In the genomic region with DNA sequence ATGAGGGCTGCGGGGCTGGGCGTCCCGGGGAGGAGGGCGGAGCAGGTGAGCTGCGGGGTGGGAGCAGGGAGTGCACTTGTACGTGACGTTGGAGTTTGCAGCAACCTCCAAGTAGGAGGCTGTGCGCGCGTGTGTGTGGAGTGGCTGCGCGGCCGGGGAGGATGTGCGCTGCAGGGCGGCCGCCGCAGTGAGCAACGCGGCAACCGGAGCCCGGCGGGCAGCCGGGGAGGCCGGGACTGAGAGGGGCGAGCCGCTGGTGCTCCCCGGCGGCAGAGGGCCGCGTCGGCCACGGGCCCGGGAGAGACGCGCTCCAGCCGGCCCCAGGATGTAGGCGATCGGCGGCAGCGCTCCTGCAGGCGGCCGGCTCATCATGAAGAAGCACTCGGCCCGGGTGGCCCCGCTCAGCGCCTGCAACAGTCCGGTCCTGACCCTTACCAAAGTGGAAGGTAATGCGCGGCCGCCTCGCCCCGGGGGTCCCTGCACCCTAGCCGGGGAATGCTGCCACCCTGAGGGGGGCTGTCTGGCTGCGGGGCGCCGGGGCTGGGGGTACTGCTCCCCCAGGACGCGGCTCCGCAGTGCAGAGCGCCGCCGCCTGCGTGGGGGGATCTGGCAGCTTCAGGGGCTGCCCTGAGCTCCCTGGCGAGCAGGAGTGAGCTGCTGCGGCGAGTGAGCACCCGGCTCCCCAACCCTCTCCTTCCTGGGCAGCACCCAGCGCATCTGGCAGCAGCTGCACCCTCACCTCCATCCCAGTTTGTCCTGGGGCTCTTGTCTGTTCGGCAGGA, we compare ENCODE assay signal across 8 cellular contexts.
DNase-seq lines count a peak whose midpoint lies in the region; ATAC-seq and TF ChIP-seq lines count a peak whose summit lies in the region.

No MANE protein-coding gene starts in this region.

- no peak for TF ChIP-seq CTCF in MM.1S (IDR thresholded peaks at IDR 0.05; ENCODE audit: low read length)

- H3K9me3 ChIP-seq in BLaER1 (peaks cover 13% of the 10 kb centered on the region; the same call in 1 of the 2 replicates), MM.1S (replicated peaks; ENCODE audit: insufficient read depth, low read length) (no peaks in the 10 kb centered on the region)

- H3K9me2 ChIP-seq in MM.1S (replicated peaks; ENCODE audit: insufficient read depth, low read length) = no peaks in the 10 kb centered on the region

- H3K27ac ChIP-seq in BLaER1 = no peak overlapping the region
- H3K27ac ChIP-seq in MM.1S (ENCODE audit: low read length) = no peak overlapping the region

- 0 out of 2 replicates have a peak overlapping the region, but pooled peaks have one; percentile 11 for H2AFZ ChIP-seq in MM.1S (ENCODE audit: low read length)

- no peaks in the 10 kb centered on the region for H3K79me2 ChIP-seq in MM.1S (ENCODE audit: low read length)

- H3K4me1 ChIP-seq in BLaER1 (peaks cover 35% of the 10 kb centered on the region), MM.1S (ENCODE audit: low read length) (no peaks in the 10 kb centered on the region)

- DNase-seq in MM.1S (no peak), left ventricle myocardium superior (peak; percentile 43), retina (peak; percentile 73), MV-4-11 (lab: John Stamatoyannopoulos, UW) (no peak)
- DNase-seq in activated naive CD4-positive, alpha-beta T cell treated with Interleukin-2 at 50 U/mL for 16 hours = peak; percentile 46

- H3F3A ChIP-seq in MM.1S (ENCODE audit: insufficient read depth, low read length) = no peaks in the 10 kb centered on the region

- H3K27me3 ChIP-seq in BLaER1 (peaks cover 46% of the 10 kb centered on the region), MM.1S (replicated peaks; ENCODE audit: insufficient read depth, low read length) (peaks cover 12% of the 10 kb centered on the region; the same call in 1 of the 2 replicates)

- H3K36me3 ChIP-seq in BLaER1 (no peaks in the 10 kb centered on the region), MM.1S (replicated peaks; ENCODE audit: insufficient read depth, low read length) (no peaks in the 10 kb centered on the region)

- H3K4me2 ChIP-seq in BLaER1 = peak overlapping the region; percentile 95
- H3K4me2 ChIP-seq in MM.1S (ENCODE audit: low read depth, low read length) = peak overlapping the region; percentile 42

- H4K20me1 ChIP-seq in BLaER1 (peaks cover 9% of the 10 kb centered on the region), MM.1S (ENCODE audit: insufficient read depth, low read length) (no peaks in the 10 kb centered on the region)

- 0 out of 2 replicates have a peak overlapping the region, but pooled peaks have one; percentile 16 for H3K9ac ChIP-seq in BLaER1
- H3K9ac ChIP-seq in MM.1S (ENCODE audit: low read length) = no peak overlapping the region

- intact Hi-C loops in left ventricle myocardium superior (cut with micrococcal nuclease) = no loop called here

- H3K4me3 ChIP-seq in BLaER1 (peak overlapping the region; percentile 67), MM.1S (ENCODE audit: low read length) (no peak overlapping the region)

- peak; percentile 35 for ATAC-seq in GM19463 (IDR thresholded peaks at IDR 0.05; ENCODE audit: unreplicated experiment)
- peak; percentile 82 for ATAC-seq in left ventricle myocardium superior
- ATAC-seq in HG02840 (IDR thresholded peaks at IDR 0.05; ENCODE audit: low FRiP score, unreplicated experiment) = no peak

Comparison
In these comparisons a context has a peak if more than half of its experiments do, and no peak if none do; other contexts are left out.
1. DNase-seq: peak in activated naive CD4-positive, alpha-beta T cell treated with Interleukin-2 at 50 U/mL for 16 hours (single experiment), left ventricle myocardium superior (single experiment) and retina (single experiment); none in MM.1S (single experiment) and MV-4-11 (single experiment).